Comparison of ENCODE assay signal across 8 cellular contexts in genomic region chr17:63834431-63835166, GRCh38. TPM values are rescaled to one million over a fixed set of nuclear protein-coding genes. Genes with fewer than 3 reads are reported as not detected.
DNase-seq lines count a peak whose midpoint lies in the region; FAIRE-seq and TF ChIP-seq lines count a peak whose summit lies in the region.

No MANE protein-coding gene starts in this region.

- peaks cover 19% of the 10 kb centered on the region for H3K4me1 ChIP-seq in OCI-LY1 (ENCODE audit: insufficient read depth, low read length, severe bottlenecking)
- peaks cover 29 to 80% (median 35%) of the 10 kb centered on the region in 3 donors for H3K4me1 ChIP-seq in esophagus squamous epithelium
- H3K4me1 ChIP-seq in neutrophil (ENCODE audit: control insufficient read depth in 1 of 2, insufficient read depth in 1 of 2, low read depth in 1 of 2, low read length in 1 of 2): peaks cover 22 to 31% of the 10 kb centered on the region in 2 experiments

- intact Hi-C loops in esophagus squamous epithelium (cut with DNase I): no loop called here

- no peak overlapping the region for H2AFZ ChIP-seq in OCI-LY1 (ENCODE audit: low read length)

- 18 to 31% methylated on average over 11 of the region's 13 CpGs for WGBS in esophagus squamous epithelium, 2 donors

- H3K4me2 ChIP-seq in OCI-LY1 (ENCODE audit: low read length): no peak overlapping the region

- POLR2A ChIA-PET in AG04450 (lab: Yijun Ruan, JAX): interaction anchor here (0.7 kb wide), 1 partner anchor 48 kb away, joined by 3 read pairs; no protein-coding TSS in a partner anchor

- peaks cover 11% of the 10 kb centered on the region for H3K79me2 ChIP-seq in OCI-LY1 (ENCODE audit: insufficient read depth, low read length)

- TF ChIP-seq POLR2A in GM12891 (IDR thresholded peaks at IDR 0.05; ENCODE audit: low read depth, low read length): no peak
- TF ChIP-seq POLR2A in esophagus squamous epithelium (IDR thresholded peaks at IDR 0.05): no peak

- H3K27ac ChIP-seq in AG04450 (ENCODE audit: low read depth, low read length) (no peak overlapping the region), HL-60 (replicated peaks) (peak overlapping the region; percentile 47), OCI-LY1 (ENCODE audit: low read depth, low read length, poor library complexity, severe bottlenecking) (peak overlapping the region; percentile 52), esophagus squamous epithelium (peak overlapping the region; percentile 7 to 51 (median 30)), neutrophil (peak overlapping the region; percentile 74)

- no peak overlapping the region for H3K9ac ChIP-seq in OCI-LY1 (ENCODE audit: low read length)

- no peaks in the 10 kb centered on the region for H3K9me2 ChIP-seq in OCI-LY1 (ENCODE audit: low read depth, low read length)

- H3K4me3 ChIP-seq in AG04450 (ENCODE audit: low read depth, low read length) (no peak overlapping the region), HL-60 (replicated peaks; ENCODE audit: insufficient read depth, low read length) (no peak overlapping the region), OCI-LY1 (ENCODE audit: low read depth, low read length, poor library complexity, severe bottlenecking) (no peak overlapping the region), esophagus squamous epithelium (no peak overlapping the region), neutrophil (ENCODE audit: low read depth in 1 of 2, low read length in 1 of 2) (no peak overlapping the region)

- DNase-seq in AG04450 (ENCODE audit: low read depth, low spot score) (peak; percentile 48), GM12891 (ENCODE audit: insufficient read length, low spot score) (peak; percentile 54), HL-60 (ENCODE audit: low read depth in 1 of 2, low spot score in 1 of 2) (peak; percentile 74 to 91), esophagus squamous epithelium (lab: John Stamatoyannopoulos, UW) (no peak), DMS79 treated with DMSO at 0.1 percent for 48 hours (lab: John Stamatoyannopoulos, UW) (no peak)
- peak; percentile 74 to 81 for DNase-seq in activated T-cell treated with anti-CD3 and anti-CD28 coated beads, Interleukin-2, amount 50 U/mL, for 48 hours

- H3K27me3 ChIP-seq in AG04450 (ENCODE audit: control insufficient read depth, insufficient read depth, low read length) (no peaks in the 10 kb centered on the region), HL-60 (ENCODE audit: insufficient read depth, poor library complexity, severe bottlenecking) (no peaks in the 10 kb centered on the region), OCI-LY1 (ENCODE audit: insufficient read depth, low read length) (no peaks in the 10 kb centered on the region), esophagus squamous epithelium (no peaks in the 10 kb centered on the region), neutrophil (no peaks in the 10 kb centered on the region)

- H3K36me3 ChIP-seq in OCI-LY1 (ENCODE audit: insufficient read depth, low read length) (peaks cover 82% of the 10 kb centered on the region), esophagus squamous epithelium (peaks cover 41 to 80% (median 72%) of the 10 kb centered on the region in 3 donors), neutrophil (peaks cover 74% of the 10 kb centered on the region)

- TF ChIP-seq CTCF in AG04450 (IDR thresholded peaks at IDR 0.05; ENCODE audit: low read depth, low read length) (peak; percentile 65), HL-60 (IDR thresholded peaks at IDR 0.05; ENCODE audit: insufficient read depth, low read length) (peak; percentile 92), OCI-LY1 (IDR thresholded peaks at IDR 0.05; ENCODE audit: low read length) (peak; percentile 78), esophagus squamous epithelium (IDR thresholded peaks at IDR 0.05) (peak in 4 of 6 experiments; percentile 34 to 70 (median 46)), neutrophil (IDR thresholded peaks at IDR 0.05) (peak; percentile 29)

- H4K20me1 ChIP-seq in OCI-LY1 (ENCODE audit: insufficient read depth, low read length): no peaks in the 10 kb centered on the region

- H3K9me3 ChIP-seq in AG04450 (ENCODE audit: control insufficient read depth, insufficient read depth, low read length): no peaks in the 10 kb centered on the region
- H3K9me3 ChIP-seq in OCI-LY1 (ENCODE audit: low read length): no peaks in the 10 kb centered on the region
- no peaks in the 10 kb centered on the region for H3K9me3 ChIP-seq in esophagus squamous epithelium
- H3K9me3 ChIP-seq in neutrophil: no peaks in the 10 kb centered on the region

- no peaks in the 10 kb centered on the region for H3F3A ChIP-seq in OCI-LY1 (ENCODE audit: insufficient read depth, low read length)

- CTCF ChIA-PET in AG04450 (lab: Charles Lee): interaction anchor here (0.6 to 1.5 kb wide), 12 partner anchors 9 to 160 kb away, joined by 3 to 11 read pairs (median 3); no protein-coding TSS in a partner anchor

- peak; percentile 85 for FAIRE-seq in GM12891 (lab: Jason Lieb, UNC)

TF ChIP-seq in GM12891, 5 proteins besides CTCF, POLR2A, EP300 and RAD21:
- TF ChIP-seq SPI1 (IDR thresholded peaks at IDR 0.05; ENCODE audit: low read depth, low read length) (no peak), POLR2AphosphoS5 (IDR thresholded peaks at IDR 0.05; ENCODE audit: low read depth, low read length) (peak; percentile 59)

RNA-seq across cellular contexts. Expression of gene FTSJ3, which starts 7.1 kb away (rescaled TPM):
- 54.2 and 58.4 TPM in 2 replicates for polyA plus RNA-seq in AG04450 (2011; rRNA removed)
- polyA minus RNA-seq in AG04450 (2011; rRNA and poly(A)+ RNA removed): 70.5 and 94.3 TPM in 2 replicates
- polyA plus RNA-seq in GM12891 (2012; ENCODE audit: low read depth, missing spikeins): 27.1 TPM
- total RNA-seq in esophagus squamous epithelium: 10 to 100 TPM; 19.8 to 52.3 (median 29.0) TPM

RNA-seq across cellular contexts. Expression of gene PSMC5, which starts 7.4 kb away (rescaled TPM):
- polyA plus RNA-seq in AG04450 (2011; rRNA removed): 179 and 220 TPM in 2 replicates
- 190 and 197 TPM in 2 replicates for polyA minus RNA-seq in AG04450 (2011; rRNA and poly(A)+ RNA removed)
- polyA plus RNA-seq in GM12891 (2012; ENCODE audit: low read depth, missing spikeins): 125 TPM
- 10 to 100 TPM; 55.0 to 87.9 (median 80.7) TPM for total RNA-seq in esophagus squamous epithelium

RNA-seq across cellular contexts. Expression of gene SMARCD2, which starts 7.9 kb away (rescaled TPM):
- polyA plus RNA-seq in AG04450 (2011; rRNA removed): 48.8 and 58.3 TPM in 2 replicates
- 63.7 and 93.2 TPM in 2 replicates for polyA minus RNA-seq in AG04450 (2011; rRNA and poly(A)+ RNA removed)
- 56.0 TPM for polyA plus RNA-seq in GM12891 (2012; ENCODE audit: low read depth, missing spikeins)
- 100 to 1,000 TPM; 111 to 161 (median 133) TPM for total RNA-seq in esophagus squamous epithelium

RNA-seq across cellular contexts. Expression of gene CSH2, which starts 38.9 kb away (rescaled TPM):
- polyA plus RNA-seq in AG04450 (2011; rRNA removed): not detected in 2 replicates
- not detected in 2 replicates for polyA minus RNA-seq in AG04450 (2011; rRNA and poly(A)+ RNA removed)
- polyA plus RNA-seq in GM12891 (2012; ENCODE audit: low read depth, missing spikeins): not detected
- total RNA-seq in esophagus squamous epithelium: not detected

RNA-seq across cellular contexts. Expression of gene GH2, which starts 47.1 kb away (rescaled TPM):
- polyA plus RNA-seq in AG04450 (2011; rRNA removed): not detected in 2 replicates
- polyA minus RNA-seq in AG04450 (2011; rRNA and poly(A)+ RNA removed): not detected in 2 replicates
- polyA plus RNA-seq in GM12891 (2012; ENCODE audit: low read depth, missing spikeins): not detected
- not detected for total RNA-seq in esophagus squamous epithelium

Comparison
In these comparisons a context has a peak if more than half of its experiments do, and no peak if none do; other contexts are left out.
1. DNase-seq: peak in AG04450 (single experiment), GM12891 (single experiment), HL-60 (2 of 2) and activated T-cell treated with anti-CD3 and anti-CD28 coated beads, Interleukin-2, amount 50 U/mL, for 48 hours (2 of 2); none in esophagus squamous epithelium (single experiment) and DMS79 treated with DMSO at 0.1 percent for 48 hours (single experiment).
2. CTCF ChIP-seq: peak in every context shown above with its lines; median percentile 92 in HL-60; 78 in OCI-LY1; 65 in AG04450; 46 in esophagus squamous epithelium; 29 in neutrophil.